Comparison of ENCODE assay signal across 1 cellular context in the genomic region with DNA sequence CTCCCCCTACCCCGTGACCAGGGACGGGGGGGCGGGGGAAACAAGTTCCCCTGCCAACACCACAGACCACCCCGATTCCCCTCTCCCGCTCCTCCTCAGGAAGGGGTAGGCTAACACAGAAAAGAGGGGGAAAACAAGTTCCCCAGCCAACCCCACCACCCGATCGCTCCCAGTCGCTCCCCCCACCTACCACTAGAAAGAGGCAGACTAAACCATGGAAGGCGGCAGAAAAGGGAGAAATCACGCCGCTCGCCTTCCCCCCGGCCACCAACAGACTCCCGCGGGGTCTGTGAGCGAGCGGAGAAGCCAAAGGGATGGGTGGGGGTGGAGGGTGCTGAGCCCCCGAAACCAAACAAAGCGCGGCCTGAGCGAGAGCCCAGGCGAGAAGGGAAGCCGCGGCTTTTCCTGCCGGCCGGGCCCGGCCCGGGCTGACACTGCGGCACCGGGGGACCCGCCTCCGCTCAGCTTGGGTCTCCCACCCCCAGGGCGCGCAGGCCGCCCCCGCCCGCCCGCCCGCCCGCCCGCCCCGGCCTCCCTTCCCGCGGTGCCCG.
TF ChIP-seq lines count a peak whose summit lies in the region.

No MANE protein-coding gene starts in this region.

TF ChIP-seq in HepG2, 621 proteins besides CTCF, POLR2A, EP300 and RAD21 (continued from another document and continues in another):
- TF ChIP-seq KLF13 (CRISPR knock-in tag; IDR thresholded peaks at IDR 0.05) (no peak), XBP1 (CRISPR knock-in tag; IDR thresholded peaks at IDR 0.05) (no peak), ETV5 (CRISPR knock-in tag; IDR thresholded peaks at IDR 0.05; ENCODE audit: borderline replicate concordance) (no peak), FOSL2 (CRISPR knock-in tag; IDR thresholded peaks at IDR 0.05) (peak; percentile 15; the same call in 1 of the 2 replicates), ZNF790 (CRISPR knock-in tag; IDR thresholded peaks at IDR 0.05; ENCODE audit: borderline replicate concordance) (no peak), GABPB1 (CRISPR knock-in tag; IDR thresholded peaks at IDR 0.05) (peak; percentile 45; the same call in 1 of the 2 replicates), PAWR (CRISPR knock-in tag; IDR thresholded peaks at IDR 0.05; ENCODE audit: borderline replicate concordance) (no peak), ZFP1 (CRISPR knock-in tag; IDR thresholded peaks at IDR 0.05) (no peak), NFKBIZ (CRISPR knock-in tag; IDR thresholded peaks at IDR 0.05) (no peak), RARA (CRISPR knock-in tag; IDR thresholded peaks at IDR 0.05) (no peak), CHCHD3 (CRISPR knock-in tag; IDR thresholded peaks at IDR 0.05) (no peak), ZNF530 (CRISPR knock-in tag; IDR thresholded peaks at IDR 0.05; ENCODE audit: low read depth) (no peak), IRX3 (CRISPR knock-in tag; IDR thresholded peaks at IDR 0.05; ENCODE audit: borderline replicate concordance, low read depth) (no peak), NFE2L1 (CRISPR knock-in tag; IDR thresholded peaks at IDR 0.05; ENCODE audit: borderline replicate concordance) (no peak), PRMT3 (CRISPR knock-in tag; IDR thresholded peaks at IDR 0.05; ENCODE audit: borderline replicate concordance, low read depth) (no peak), ZNF781 (CRISPR knock-in tag; IDR thresholded peaks at IDR 0.05; ENCODE audit: borderline replicate concordance, not compliant biosample characterization) (no peak), RAD51 (IDR thresholded peaks at IDR 0.05; ENCODE audit: borderline replicate concordance) (no peak), ZNF768 (CRISPR knock-in tag; IDR thresholded peaks at IDR 0.05) (peak; percentile 39; the same call in 1 of the 2 replicates), AHR (CRISPR knock-in tag; IDR thresholded peaks at IDR 0.05) (peak; percentile 57; the same call in 1 of the 2 replicates), ZBTB8A (CRISPR knock-in tag; IDR thresholded peaks at IDR 0.05; ENCODE audit: borderline replicate concordance, low read depth) (no peak), ZNF616 (CRISPR knock-in tag; IDR thresholded peaks at IDR 0.05; ENCODE audit: low read depth) (no peak), ESRRA (CRISPR knock-in tag; IDR thresholded peaks at IDR 0.05; ENCODE audit: low read depth) (no peak), GTF2F1 (IDR thresholded peaks at IDR 0.05; ENCODE audit: low read length) (no peak), ZNF446 (CRISPR knock-in tag; IDR thresholded peaks at IDR 0.05) (no peak), MTA1 (CRISPR knock-in tag; IDR thresholded peaks at IDR 0.05; ENCODE audit: borderline replicate concordance) (no peak), ZNF598 (CRISPR knock-in tag; IDR thresholded peaks at IDR 0.05; ENCODE audit: borderline replicate concordance) (no peak), ZBTB7B (CRISPR knock-in tag; IDR thresholded peaks at IDR 0.05) (peak; percentile 18), NR2F2 (IDR thresholded peaks at IDR 0.05; ENCODE audit: borderline replicate concordance, low read depth) (no peak), NR2F6 (IDR thresholded peaks at IDR 0.05) (no peak), NR2F6 (CRISPR knock-in tag; IDR thresholded peaks at IDR 0.05) (no peak), SMAD9 (CRISPR knock-in tag; IDR thresholded peaks at IDR 0.05) (no peak), ZNF101 (CRISPR knock-in tag; IDR thresholded peaks at IDR 0.05; ENCODE audit: borderline replicate concordance, low read depth) (no peak), ZFX (CRISPR knock-in tag; IDR thresholded peaks at IDR 0.05; ENCODE audit: low read depth) (no peak), ZNF292 (CRISPR knock-in tag; IDR thresholded peaks at IDR 0.05; ENCODE audit: borderline replicate concordance, low read depth) (no peak), KAT2B (IDR thresholded peaks at IDR 0.05; ENCODE audit: borderline replicate concordance, low read depth, low read length) (no peak), KLF11 (CRISPR knock-in tag; IDR thresholded peaks at IDR 0.05) (no peak), PLRG1 (conservative IDR thresholded peaks at IDR 0.05) (no peak), NR1H2 (CRISPR knock-in tag; IDR thresholded peaks at IDR 0.05; ENCODE audit: borderline replicate concordance, low read depth) (no peak), ZNF350 (CRISPR knock-in tag; IDR thresholded peaks at IDR 0.05; ENCODE audit: borderline replicate concordance, low read depth) (no peak)
- TF ChIP-seq, protein P1, sequence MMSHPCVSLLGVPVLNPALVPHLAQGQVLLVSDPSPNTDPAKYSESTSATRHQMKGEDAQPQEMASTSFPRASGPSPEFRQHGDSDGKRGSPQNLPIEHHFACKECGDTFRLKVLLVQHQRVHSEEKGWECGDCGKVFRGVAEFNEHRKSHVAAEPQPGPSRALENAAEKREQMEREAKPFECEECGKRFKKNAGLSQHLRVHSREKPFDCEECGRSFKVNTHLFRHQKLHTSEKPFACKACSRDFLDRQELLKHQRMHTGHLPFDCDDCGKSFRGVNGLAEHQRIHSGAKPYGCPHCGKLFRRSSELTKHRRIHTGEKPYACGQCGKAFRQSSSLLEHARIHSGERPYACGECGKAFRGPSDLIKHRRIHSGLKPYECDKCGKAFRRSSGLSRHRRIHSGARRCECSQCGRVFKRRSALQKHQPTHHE (CRISPR knock-in tag; IDR thresholded peaks at IDR 0.05; ENCODE audit: borderline replicate concordance): no peak
- TF ChIP-seq, protein P2, sequence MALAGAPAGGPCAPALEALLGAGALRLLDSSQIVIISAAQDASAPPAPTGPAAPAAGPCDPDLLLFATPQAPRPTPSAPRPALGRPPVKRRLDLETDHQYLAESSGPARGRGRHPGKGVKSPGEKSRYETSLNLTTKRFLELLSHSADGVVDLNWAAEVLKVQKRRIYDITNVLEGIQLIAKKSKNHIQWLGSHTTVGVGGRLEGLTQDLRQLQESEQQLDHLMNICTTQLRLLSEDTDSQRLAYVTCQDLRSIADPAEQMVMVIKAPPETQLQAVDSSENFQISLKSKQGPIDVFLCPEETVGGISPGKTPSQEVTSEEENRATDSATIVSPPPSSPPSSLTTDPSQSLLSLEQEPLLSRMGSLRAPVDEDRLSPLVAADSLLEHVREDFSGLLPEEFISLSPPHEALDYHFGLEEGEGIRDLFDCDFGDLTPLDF (CRISPR knock-in tag; IDR thresholded peaks at IDR 0.05): no peak
- TF ChIP-seq, protein P3, sequence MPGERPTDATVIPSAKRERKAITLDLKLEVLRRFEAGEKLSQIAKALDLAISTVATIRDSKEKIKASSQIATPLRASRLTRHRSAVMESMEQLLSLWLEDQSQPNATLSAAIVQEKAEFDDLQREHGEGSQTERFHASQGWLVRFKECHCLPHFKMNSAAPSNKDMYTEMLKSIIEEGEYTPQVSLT (CRISPR knock-in tag; IDR thresholded peaks at IDR 0.05; ENCODE audit: borderline replicate concordance, low read depth): no peak
- TF ChIP-seq, protein P4, sequence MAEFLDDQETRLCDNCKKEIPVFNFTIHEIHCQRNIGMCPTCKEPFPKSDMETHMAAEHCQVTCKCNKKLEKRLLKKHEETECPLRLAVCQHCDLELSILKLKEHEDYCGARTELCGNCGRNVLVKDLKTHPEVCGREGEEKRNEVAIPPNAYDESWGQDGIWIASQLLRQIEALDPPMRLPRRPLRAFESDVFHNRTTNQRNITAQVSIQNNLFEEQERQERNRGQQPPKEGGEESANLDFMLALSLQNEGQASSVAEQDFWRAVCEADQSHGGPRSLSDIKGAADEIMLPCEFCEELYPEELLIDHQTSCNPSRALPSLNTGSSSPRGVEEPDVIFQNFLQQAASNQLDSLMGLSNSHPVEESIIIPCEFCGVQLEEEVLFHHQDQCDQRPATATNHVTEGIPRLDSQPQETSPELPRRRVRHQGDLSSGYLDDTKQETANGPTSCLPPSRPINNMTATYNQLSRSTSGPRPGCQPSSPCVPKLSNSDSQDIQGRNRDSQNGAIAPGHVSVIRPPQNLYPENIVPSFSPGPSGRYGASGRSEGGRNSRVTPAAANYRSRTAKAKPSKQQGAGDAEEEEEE (CRISPR knock-in tag; IDR thresholded peaks at IDR 0.05; ENCODE audit: borderline replicate concordance): no peak
- TF ChIP-seq, protein P5, sequence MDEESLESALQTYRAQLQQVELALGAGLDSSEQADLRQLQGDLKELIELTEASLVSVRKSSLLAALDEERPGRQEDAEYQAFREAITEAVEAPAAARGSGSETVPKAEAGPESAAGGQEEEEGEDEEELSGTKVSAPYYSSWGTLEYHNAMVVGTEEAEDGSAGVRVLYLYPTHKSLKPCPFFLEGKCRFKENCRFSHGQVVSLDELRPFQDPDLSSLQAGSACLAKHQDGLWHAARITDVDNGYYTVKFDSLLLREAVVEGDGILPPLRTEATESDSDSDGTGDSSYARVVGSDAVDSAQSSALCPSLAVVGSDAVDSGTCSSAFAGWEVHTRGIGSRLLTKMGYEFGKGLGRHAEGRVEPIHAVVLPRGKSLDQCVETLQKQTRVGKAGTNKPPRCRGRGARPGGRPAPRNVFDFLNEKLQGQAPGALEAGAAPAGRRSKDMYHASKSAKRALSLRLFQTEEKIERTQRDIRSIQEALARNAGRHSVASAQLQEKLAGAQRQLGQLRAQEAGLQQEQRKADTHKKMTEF (CRISPR knock-in tag; IDR thresholded peaks at IDR 0.05): peak; percentile 48; the same call in 1 of the 2 replicates
- TF ChIP-seq, protein P6, sequence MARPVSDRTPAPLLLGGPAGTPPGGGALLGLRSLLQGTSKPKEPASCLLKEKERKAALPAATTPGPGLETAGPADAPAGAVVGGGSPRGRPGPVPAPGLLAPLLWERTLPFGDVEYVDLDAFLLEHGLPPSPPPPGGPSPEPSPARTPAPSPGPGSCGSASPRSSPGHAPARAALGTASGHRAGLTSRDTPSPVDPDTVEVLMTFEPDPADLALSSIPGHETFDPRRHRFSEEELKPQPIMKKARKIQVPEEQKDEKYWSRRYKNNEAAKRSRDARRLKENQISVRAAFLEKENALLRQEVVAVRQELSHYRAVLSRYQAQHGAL (CRISPR knock-in tag; IDR thresholded peaks at IDR 0.05; ENCODE audit: not compliant biosample characterization): no peak
- TF ChIP-seq, protein P7, sequence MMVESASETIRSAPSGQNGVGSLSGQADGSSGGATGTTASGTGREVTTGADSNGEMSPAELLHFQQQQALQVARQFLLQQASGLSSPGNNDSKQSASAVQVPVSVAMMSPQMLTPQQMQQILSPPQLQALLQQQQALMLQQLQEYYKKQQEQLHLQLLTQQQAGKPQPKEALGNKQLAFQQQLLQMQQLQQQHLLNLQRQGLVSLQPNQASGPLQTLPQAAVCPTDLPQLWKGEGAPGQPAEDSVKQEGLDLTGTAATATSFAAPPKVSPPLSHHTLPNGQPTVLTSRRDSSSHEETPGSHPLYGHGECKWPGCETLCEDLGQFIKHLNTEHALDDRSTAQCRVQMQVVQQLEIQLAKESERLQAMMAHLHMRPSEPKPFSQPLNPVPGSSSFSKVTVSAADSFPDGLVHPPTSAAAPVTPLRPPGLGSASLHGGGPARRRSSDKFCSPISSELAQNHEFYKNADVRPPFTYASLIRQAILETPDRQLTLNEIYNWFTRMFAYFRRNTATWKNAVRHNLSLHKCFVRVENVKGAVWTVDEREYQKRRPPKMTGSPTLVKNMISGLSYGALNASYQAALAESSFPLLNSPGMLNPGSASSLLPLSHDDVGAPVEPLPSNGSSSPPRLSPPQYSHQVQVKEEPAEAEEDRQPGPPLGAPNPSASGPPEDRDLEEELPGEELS (CRISPR knock-in tag; IDR thresholded peaks at IDR 0.05): no peak
- TF ChIP-seq, protein P8, sequence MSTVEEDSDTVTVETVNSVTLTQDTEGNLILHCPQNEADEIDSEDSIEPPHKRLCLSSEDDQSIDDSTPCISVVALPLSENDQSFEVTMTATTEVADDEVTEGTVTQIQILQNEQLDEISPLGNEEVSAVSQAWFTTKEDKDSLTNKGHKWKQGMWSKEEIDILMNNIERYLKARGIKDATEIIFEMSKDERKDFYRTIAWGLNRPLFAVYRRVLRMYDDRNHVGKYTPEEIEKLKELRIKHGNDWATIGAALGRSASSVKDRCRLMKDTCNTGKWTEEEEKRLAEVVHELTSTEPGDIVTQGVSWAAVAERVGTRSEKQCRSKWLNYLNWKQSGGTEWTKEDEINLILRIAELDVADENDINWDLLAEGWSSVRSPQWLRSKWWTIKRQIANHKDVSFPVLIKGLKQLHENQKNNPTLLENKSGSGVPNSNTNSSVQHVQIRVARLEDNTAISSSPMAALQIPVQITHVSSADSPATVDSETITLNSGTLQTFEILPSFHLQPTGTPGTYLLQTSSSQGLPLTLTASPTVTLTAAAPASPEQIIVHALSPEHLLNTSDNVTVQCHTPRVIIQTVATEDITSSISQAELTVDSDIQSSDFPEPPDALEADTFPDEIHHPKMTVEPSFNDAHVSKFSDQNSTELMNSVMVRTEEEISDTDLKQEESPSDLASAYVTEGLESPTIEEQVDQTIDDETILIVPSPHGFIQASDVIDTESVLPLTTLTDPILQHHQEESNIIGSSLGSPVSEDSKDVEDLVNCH (CRISPR knock-in tag; IDR thresholded peaks at IDR 0.05): no peak
- TF ChIP-seq, protein P9, sequence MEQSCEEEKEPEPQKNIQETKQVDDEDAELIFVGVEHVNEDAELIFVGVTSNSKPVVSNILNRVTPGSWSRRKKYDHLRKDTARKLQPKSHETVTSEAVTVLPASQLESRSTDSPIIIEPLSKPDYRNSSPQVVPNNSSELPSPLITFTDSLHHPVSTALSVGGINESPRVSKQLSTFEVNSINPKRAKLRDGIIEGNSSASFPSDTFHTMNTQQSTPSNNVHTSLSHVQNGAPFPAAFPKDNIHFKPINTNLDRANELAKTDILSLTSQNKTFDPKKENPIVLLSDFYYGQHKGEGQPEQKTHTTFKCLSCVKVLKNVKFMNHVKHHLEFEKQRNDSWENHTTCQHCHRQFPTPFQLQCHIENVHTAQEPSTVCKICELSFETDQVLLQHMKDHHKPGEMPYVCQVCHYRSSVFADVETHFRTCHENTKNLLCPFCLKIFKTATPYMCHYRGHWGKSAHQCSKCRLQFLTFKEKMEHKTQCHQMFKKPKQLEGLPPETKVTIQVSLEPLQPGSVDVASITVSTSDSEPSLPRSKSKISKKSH (CRISPR knock-in tag; IDR thresholded peaks at IDR 0.05; ENCODE audit: borderline replicate concordance): no peak
- TF ChIP-seq, protein P10, sequence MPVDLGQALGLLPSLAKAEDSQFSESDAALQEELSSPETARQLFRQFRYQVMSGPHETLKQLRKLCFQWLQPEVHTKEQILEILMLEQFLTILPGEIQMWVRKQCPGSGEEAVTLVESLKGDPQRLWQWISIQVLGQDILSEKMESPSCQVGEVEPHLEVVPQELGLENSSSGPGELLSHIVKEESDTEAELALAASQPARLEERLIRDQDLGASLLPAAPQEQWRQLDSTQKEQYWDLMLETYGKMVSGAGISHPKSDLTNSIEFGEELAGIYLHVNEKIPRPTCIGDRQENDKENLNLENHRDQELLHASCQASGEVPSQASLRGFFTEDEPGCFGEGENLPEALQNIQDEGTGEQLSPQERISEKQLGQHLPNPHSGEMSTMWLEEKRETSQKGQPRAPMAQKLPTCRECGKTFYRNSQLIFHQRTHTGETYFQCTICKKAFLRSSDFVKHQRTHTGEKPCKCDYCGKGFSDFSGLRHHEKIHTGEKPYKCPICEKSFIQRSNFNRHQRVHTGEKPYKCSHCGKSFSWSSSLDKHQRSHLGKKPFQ (CRISPR knock-in tag; IDR thresholded peaks at IDR 0.05; ENCODE audit: insufficient replicate concordance): peak; percentile 57
- TF ChIP-seq, protein P11, sequence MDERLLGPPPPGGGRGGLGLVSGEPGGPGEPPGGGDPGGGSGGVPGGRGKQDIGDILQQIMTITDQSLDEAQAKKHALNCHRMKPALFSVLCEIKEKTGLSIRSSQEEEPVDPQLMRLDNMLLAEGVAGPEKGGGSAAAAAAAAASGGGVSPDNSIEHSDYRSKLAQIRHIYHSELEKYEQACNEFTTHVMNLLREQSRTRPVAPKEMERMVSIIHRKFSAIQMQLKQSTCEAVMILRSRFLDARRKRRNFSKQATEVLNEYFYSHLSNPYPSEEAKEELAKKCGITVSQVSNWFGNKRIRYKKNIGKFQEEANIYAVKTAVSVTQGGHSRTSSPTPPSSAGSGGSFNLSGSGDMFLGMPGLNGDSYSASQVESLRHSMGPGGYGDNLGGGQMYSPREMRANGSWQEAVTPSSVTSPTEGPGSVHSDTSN (CRISPR knock-in tag; IDR thresholded peaks at IDR 0.05): no peak
